ENCODE assay signal across 14 cellular contexts in the genomic region with DNA sequence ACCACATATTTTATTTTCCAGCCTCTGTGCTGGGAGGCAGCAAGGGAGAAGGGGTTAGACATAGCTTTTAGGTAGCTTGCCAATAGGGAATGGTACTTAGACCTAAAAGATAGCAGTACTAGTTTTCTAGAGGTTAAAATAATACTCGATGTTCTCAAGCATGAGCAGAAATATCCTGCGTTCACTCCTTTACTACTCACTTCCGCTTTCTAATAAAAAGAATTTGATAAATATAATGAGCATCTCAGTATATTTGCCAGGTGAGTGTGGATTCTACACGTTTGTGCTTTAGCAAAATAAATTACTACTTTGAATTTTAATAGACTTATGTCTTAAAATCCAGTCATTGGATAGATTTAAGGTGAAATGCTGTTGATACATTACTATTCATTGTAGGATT. TPM values are rescaled to one million over a fixed set of nuclear protein-coding genes. Genes with fewer than 3 reads are reported as not detected.
A peak's percentile ranks its signal among the peaks of the same experiment; 100 is the strongest.
DNase-seq lines count a peak whose midpoint lies in the region; ATAC-seq and TF ChIP-seq lines count a peak whose summit lies in the region.
"Had no signal": no experiment of that assay in that cellular context is flagged by ENCODE, and none has a peak within 500 bp of the region (broad histone marks: within the 10 kb centered on the region; RNA-seq: fewer than 3 reads in every experiment).

No MANE protein-coding gene starts in this region.

- no peak overlapping the region for H3K4me3 ChIP-seq in smooth muscle cell

- peaks cover 66% of the 10 kb centered on the region for H3K36me3 Mint-ChIP-seq in activated T-cell treated with anti-CD3 and anti-CD28 coated beads, Interleukin-2, amount 50 U/mL, for 4 hours (ENCODE audit: insufficient read depth)
- H3K36me3 Mint-ChIP-seq in IgD-negative memory B cell = peaks cover 17% of the 10 kb centered on the region
- peaks cover 95% of the 10 kb centered on the region for H3K36me3 Mint-ChIP-seq in activated T-helper 17 cell treated with anti-CD3 and anti-CD28 coated beads, Interleukin-2, amount 50 U/mL, for 72 hours (ENCODE audit: low read depth)

- peak overlapping the region; percentile 60 for H3K4me3 Mint-ChIP-seq in activated T-cell treated with anti-CD3 and anti-CD28 coated beads, Interleukin-2, amount 50 U/mL, for 4 hours
- peak overlapping the region; percentile 51 to 86 (median 73) for H3K4me3 Mint-ChIP-seq in IgD-negative memory B cell
- peak overlapping the region; percentile 91 for H3K4me3 Mint-ChIP-seq in activated T-helper 17 cell treated with anti-CD3 and anti-CD28 coated beads, Interleukin-2, amount 50 U/mL, for 72 hours
- H3K4me3 Mint-ChIP-seq: nephron progenitor cell had no signal

- no peak for ATAC-seq in activated T-cell treated with anti-CD3 and anti-CD28 coated beads, Interleukin-2, amount 50 U/mL, for 4 hours
- no peak for ATAC-seq in activated T-helper 17 cell treated with anti-CD3 and anti-CD28 coated beads, Interleukin-2, amount 50 U/mL, for 72 hours (replicated peaks)
- ATAC-seq in HG02981 (IDR thresholded peaks at IDR 0.05; ENCODE audit: unreplicated experiment) = no peak
- ATAC-seq in HG03135 (IDR thresholded peaks at IDR 0.05; ENCODE audit: unreplicated experiment) = no peak
- ATAC-seq: left colon had no signal

- peak overlapping the region; percentile 91 for H3K27ac ChIP-seq in smooth muscle cell (ENCODE audit: low read depth)

- 87% methylated on average over 4 of the region's 4 CpGs for WGBS in smooth muscle cell (ENCODE audit: low lambda C conversion rate)

- no peaks in the 10 kb centered on the region for H4K20me1 ChIP-seq in smooth muscle cell (ENCODE audit: low read depth)

- H3K79me2 ChIP-seq in smooth muscle cell (ENCODE audit: low read depth) = no peaks in the 10 kb centered on the region

- DNase-seq in activated T-cell treated with anti-CD3 and anti-CD28 coated beads, Interleukin-2, amount 50 U/mL, for 4 hours = no peak
- DNase-seq in activated T-cell treated with anti-CD3 and anti-CD28 coated beads, Interleukin-2, amount 50 U/mL, for 1 hour = no peak
- DNase-seq in smooth muscle cell (lab: John Stamatoyannopoulos, UW; ENCODE audit: unreplicated experiment) (no peak), T-helper 9 cell (no peak)
- DNase-seq: activated naive CD4-positive, alpha-beta T cell treated with anti-CD3 and anti-CD28 coated beads, Interleukin-2, amount 50 U/mL, for 16 hours; left colon; NCI-H2029; NCI-H526; nephron progenitor cell; stimulated activated CD4-positive, alpha-beta T cell treated with anti-CD3 and anti-CD28 coated beads, Interleukin-1b, Interleukin-23, amount 100 ng/mL, for 48 hours had no signal

- peak overlapping the region; percentile 55 for H3K9ac ChIP-seq in smooth muscle cell (ENCODE audit: low read depth)

- H3K4me2 ChIP-seq in smooth muscle cell = peak overlapping the region; percentile 53

- H3K36me3 ChIP-seq in smooth muscle cell (ENCODE audit: low read depth) = no peaks in the 10 kb centered on the region

- H3K27me3 Mint-ChIP-seq in activated T-cell treated with anti-CD3 and anti-CD28 coated beads, Interleukin-2, amount 50 U/mL, for 4 hours (ENCODE audit: low read depth) = no peaks in the 10 kb centered on the region
- peaks cover 3% of the 10 kb centered on the region for H3K27me3 Mint-ChIP-seq in IgD-negative memory B cell
- H3K27me3 Mint-ChIP-seq in activated T-helper 17 cell treated with anti-CD3 and anti-CD28 coated beads, Interleukin-2, amount 50 U/mL, for 72 hours = no peaks in the 10 kb centered on the region

- peaks cover 16% of the 10 kb centered on the region for H3K4me1 ChIP-seq in smooth muscle cell (ENCODE audit: low read depth)

- peak overlapping the region; percentile 60 to 98 (median 86) for H3K27ac Mint-ChIP-seq in IgD-negative memory B cell
- H3K27ac Mint-ChIP-seq in activated T-helper 17 cell treated with anti-CD3 and anti-CD28 coated beads, Interleukin-2, amount 50 U/mL, for 72 hours = peak overlapping the region; percentile 84
- H3K27ac Mint-ChIP-seq: nephron progenitor cell had no signal

- no peak for TF ChIP-seq CTCF in smooth muscle cell (IDR thresholded peaks at IDR 0.05; ENCODE audit: borderline replicate concordance, insufficient read depth, poor library complexity, severe bottlenecking)

- no peak overlapping the region for H2AFZ ChIP-seq in smooth muscle cell (ENCODE audit: low read depth)

- no peaks in the 10 kb centered on the region for H3K27me3 ChIP-seq in smooth muscle cell (ENCODE audit: low read depth)

- H3F3A ChIP-seq in smooth muscle cell (ENCODE audit: low read depth) = no peaks in the 10 kb centered on the region

- H3K9me3 ChIP-seq in smooth muscle cell (replicated peaks; ENCODE audit: low read depth) = no peaks in the 10 kb centered on the region

- peaks cover 89% of the 10 kb centered on the region for H3K4me1 Mint-ChIP-seq in activated T-cell treated with anti-CD3 and anti-CD28 coated beads, Interleukin-2, amount 50 U/mL, for 4 hours (ENCODE audit: low read depth)
- H3K4me1 Mint-ChIP-seq in IgD-negative memory B cell = peaks cover 60 to 84% (median 72%) of the 10 kb centered on the region in 3 donors
- H3K4me1 Mint-ChIP-seq in activated T-helper 17 cell treated with anti-CD3 and anti-CD28 coated beads, Interleukin-2, amount 50 U/mL, for 72 hours = peaks cover 73% of the 10 kb centered on the region

- H3K9me3 Mint-ChIP-seq in activated T-cell treated with anti-CD3 and anti-CD28 coated beads, Interleukin-2, amount 50 U/mL, for 4 hours = peaks cover 11% of the 10 kb centered on the region
- peaks cover 0 to 10% (median 3%) of the 10 kb centered on the region in 3 donors for H3K9me3 Mint-ChIP-seq in IgD-negative memory B cell
- H3K9me3 Mint-ChIP-seq in activated T-helper 17 cell treated with anti-CD3 and anti-CD28 coated beads, Interleukin-2, amount 50 U/mL, for 72 hours = peaks cover 6% of the 10 kb centered on the region
- H3K9me3 Mint-ChIP-seq: nephron progenitor cell had no signal

RNA-seq across cellular contexts. Expression of a gene that starts 39.4 kb away (rescaled TPM):
- total RNA-seq in activated T-cell treated with anti-CD3 and anti-CD28 coated beads, Interleukin-2, amount 50 U/mL, for 4 hours = 100 to 1,000 TPM; 112 to 126 (median 115) TPM
- polyA plus RNA-seq in IgD-negative memory B cell (147 TPM), smooth muscle cell (47.1 and 89.8 TPM in 2 replicates)
- total RNA-seq in activated T-helper 17 cell treated with anti-CD3 and anti-CD28 coated beads, Interleukin-2, amount 50 U/mL, for 72 hours = 100 to 1,000 TPM; 139 to 197 TPM
- total RNA-seq in smooth muscle cell = 81.8 and 95.6 TPM in 2 replicates
